33 cellular contexts compared by ENCODE assay signal in the genomic region with DNA sequence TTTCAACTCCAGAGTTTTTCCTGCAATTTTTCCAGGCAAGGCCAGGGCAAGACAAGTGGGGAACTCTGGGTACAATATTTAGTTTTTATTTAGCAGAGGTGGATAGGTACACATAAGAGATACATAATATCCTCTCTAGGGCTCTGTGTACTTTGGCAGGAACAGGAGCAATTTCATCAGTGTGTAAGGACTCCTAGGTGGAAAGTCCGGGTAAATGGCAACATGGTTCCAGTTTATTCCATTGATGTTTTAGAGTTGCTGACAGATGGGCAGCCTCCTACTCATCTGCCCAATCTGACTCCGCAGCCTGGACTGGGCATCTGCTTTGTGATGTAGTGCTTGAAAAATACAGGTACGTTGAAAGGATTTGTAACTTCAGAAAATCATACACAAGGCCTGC. TPM values are rescaled to one million over a fixed set of nuclear protein-coding genes. Genes with fewer than 3 reads are reported as not detected.
DNase-seq lines count a peak whose midpoint lies in the region; ATAC-seq, FAIRE-seq and TF ChIP-seq lines count a peak whose summit lies in the region.
"Had no signal": no experiment of that assay in that cellular context is flagged by ENCODE, and none has a peak within 500 bp of the region (broad histone marks: within the 10 kb centered on the region; RNA-seq: fewer than 3 reads in every experiment).

No MANE protein-coding gene starts in this region.

- CTCF ChIA-PET in A549 (lab: Yijun Ruan, JAX) (no interaction called here), GM10248 (lab: Yijun Ruan, JAX) (no interaction called here)

- no peak overlapping the region for H3K4me3 ChIP-seq in A549
- H3K4me3 ChIP-seq: ovary had no signal

- POLR2A ChIA-PET in A549 (lab: Yijun Ruan, JAX) (no interaction called here), GM10248 (lab: Yijun Ruan, JAX) (no interaction called here)

- H3K9me3 Mint-ChIP-seq in glutamatergic neuron (ENCODE audit: unreplicated experiment) = peaks cover 6% of the 10 kb centered on the region
- H3K9me3 Mint-ChIP-seq: activated naive CD8-positive, alpha-beta T cell treated with anti-CD3 and anti-CD28 coated beads, Interleukin-2, amount 50 U/mL, for 24 hours; activated T-cell treated with anti-CD3 and anti-CD28 coated beads, Interleukin-2, amount 50 U/mL, for 72 hours; H9; memory B cell; stimulated activated memory B cell treated with anti-CD40 and anti-IgM and Interleukin-4, amounts not matched to agents 10 μg/mL and 1 μg/mL and 100 μg/mL, for 72 hours; T-helper 1 cell treated with Interleukin-12 subunit alpha and Interleukin-12 subunit beta and Interleukin-4 antibody, amounts not matched to agents 30 μg/mL and 1 μg/mL, for 36 hours had no signal

- H3K9me3 ChIP-seq in A549 = no peaks in the 10 kb centered on the region
- H3K9me3 ChIP-seq: ovary had no signal

- no peak overlapping the region for H3K4me3 Mint-ChIP-seq in glutamatergic neuron (ENCODE audit: unreplicated experiment)
- H3K4me3 Mint-ChIP-seq: activated naive CD8-positive, alpha-beta T cell treated with anti-CD3 and anti-CD28 coated beads, Interleukin-2, amount 50 U/mL, for 24 hours; activated T-cell treated with anti-CD3 and anti-CD28 coated beads, Interleukin-2, amount 50 U/mL, for 72 hours; CD4-positive, CD25-positive, alpha-beta regulatory T cell; H9; memory B cell; stimulated activated memory B cell treated with anti-CD40 and anti-IgM and Interleukin-4, amounts not matched to agents 10 μg/mL and 1 μg/mL and 100 μg/mL, for 72 hours; T-helper 1 cell treated with Interleukin-12 subunit alpha and Interleukin-12 subunit beta and Interleukin-4 antibody, amounts not matched to agents 30 μg/mL and 1 μg/mL, for 36 hours; type B pancreatic cell had no signal

- peaks cover 4% of the 10 kb centered on the region for H3K27me3 Mint-ChIP-seq in glutamatergic neuron (ENCODE audit: unreplicated experiment)
- H3K27me3 Mint-ChIP-seq: type B pancreatic cell had no signal

- H3K4me1 Mint-ChIP-seq in glutamatergic neuron (ENCODE audit: low read depth, unreplicated experiment) = peaks cover 32% of the 10 kb centered on the region
- H3K4me1 Mint-ChIP-seq: activated naive CD8-positive, alpha-beta T cell treated with anti-CD3 and anti-CD28 coated beads, Interleukin-2, amount 50 U/mL, for 24 hours had no signal

- no peak for TF ChIP-seq CTCF in A549 (IDR thresholded peaks at IDR 0.05)
- no peak for TF ChIP-seq CTCF in glutamatergic neuron (IDR thresholded peaks at IDR 0.05; ENCODE audit: partially characterized antibody, unreplicated experiment)
- TF ChIP-seq CTCF in GM10248 (IDR thresholded peaks at IDR 0.05; ENCODE audit: control extremely low read depth, extremely low read depth, low read depth, missing control alignments) = no peak

- 45% methylated on average over 3 of the region's 3 CpGs for WGBS in A549 (ENCODE audit: missing lambda C conversion rate)

- peak overlapping the region; percentile 7 for H3K4me2 ChIP-seq in A549

- peaks cover 5% of the 10 kb centered on the region for H3K36me3 Mint-ChIP-seq in glutamatergic neuron (ENCODE audit: unreplicated experiment)
- H3K36me3 Mint-ChIP-seq: CD4-positive, CD25-positive, alpha-beta regulatory T cell; memory B cell; stimulated activated memory B cell treated with anti-CD40 and anti-IgM and Interleukin-4, amounts not matched to agents 10 μg/mL and 1 μg/mL and 100 μg/mL, for 72 hours; type B pancreatic cell had no signal

- TF ChIP-seq POLR2A in A549 (IDR thresholded peaks at IDR 0.05; ENCODE audit: low read length) = no peak

- H3K27ac Mint-ChIP-seq in glutamatergic neuron (ENCODE audit: unreplicated experiment) = peak overlapping the region; percentile 99
- H3K27ac Mint-ChIP-seq: activated naive CD8-positive, alpha-beta T cell treated with anti-CD3 and anti-CD28 coated beads, Interleukin-2, amount 50 U/mL, for 24 hours; activated T-cell treated with anti-CD3 and anti-CD28 coated beads, Interleukin-2, amount 50 U/mL, for 72 hours; CD4-positive, CD25-positive, alpha-beta regulatory T cell; H9; memory B cell; stimulated activated memory B cell treated with anti-CD40 and anti-IgM and Interleukin-4, amounts not matched to agents 10 μg/mL and 1 μg/mL and 100 μg/mL, for 72 hours; T-helper 1 cell treated with Interleukin-12 subunit alpha and Interleukin-12 subunit beta and Interleukin-4 antibody, amounts not matched to agents 30 μg/mL and 1 μg/mL, for 36 hours; type B pancreatic cell had no signal

- no peak for TF ChIP-seq RAD21 in A549 (conservative IDR thresholded peaks at IDR 0.05 in 1 of 2, IDR thresholded peaks at IDR 0.05 in 1 of 2)

- H3K4me1 ChIP-seq in A549 = peaks cover 35% of the 10 kb centered on the region

- no peak for DNase-seq in A549 (ENCODE audit: low read depth in 1 of 2, low spot score in 1 of 2)
- DNase-seq in NCI-H1092 (lab: John Stamatoyannopoulos, UW) = peak; percentile 76
- peak; percentile 50 to 77 for DNase-seq in NCI-H524 (lab: John Stamatoyannopoulos, UW)
- DNase-seq in glutamatergic neuron = peak; percentile 33
- DNase-seq in stimulated activated naive CD8-positive, alpha-beta T cell treated with anti-CD3 and anti-CD28 coated beads, Interleukin-15, Interleukin-2, amounts not matched to agents 100 U/mL and 50 U/mL, for 24 hours = no peak
- DNase-seq in GM10248 (ENCODE audit: extremely low spot score) = no peak
- DNase-seq in dermis blood vessel endothelial cell = no peak
- DNase-seq: activated CD4-positive, alpha-beta T cell treated with anti-CD3 and anti-CD28 coated beads, Interleukin-2, amount 50 U/mL, for 4 hours; activated naive CD4-positive, alpha-beta T cell; activated naive CD8-positive, alpha-beta T cell treated with anti-CD3 and anti-CD28 coated beads, Interleukin-2, amount 50 U/mL, for 24 hours; activated T-cell treated with anti-CD3 and anti-CD28 coated beads, Interleukin-2, amount 50 U/mL, for 72 hours; AML-193; CD4-positive, CD25-positive, alpha-beta regulatory T cell; cortex of kidney; H9; NCI-H1436; NCI-H226; OCI-M1; ovary; substantia nigra had no signal

- ATAC-seq in A549 (peak in 1 of 2 experiments; percentile 18; a peak in 2 of 6 replicates), HG02938 (IDR thresholded peaks at IDR 0.05; ENCODE audit: unreplicated experiment) (no peak)
- ATAC-seq in stimulated activated naive CD8-positive, alpha-beta T cell treated with anti-CD3 and anti-CD28 coated beads, Interleukin-15, Interleukin-2, amounts not matched to agents 100 U/mL and 50 U/mL, for 24 hours = no peak
- ATAC-seq: activated naive CD8-positive, alpha-beta T cell treated with anti-CD3 and anti-CD28 coated beads, Interleukin-2, amount 50 U/mL, for 24 hours; activated T-cell treated with anti-CD3 and anti-CD28 coated beads, Interleukin-2, amount 50 U/mL, for 72 hours; SK-N-SH treated with all-trans-retinoic acid at 6 μM for 48 hours; stimulated activated memory B cell treated with anti-CD40 and anti-IgM and Interleukin-4, amounts not matched to agents 10 μg/mL and 1 μg/mL and 100 μg/mL, for 72 hours had no signal

- no peak for TF ChIP-seq EP300 in A549 (IDR thresholded peaks at IDR 0.05)

- H3K27ac ChIP-seq in A549 = peak overlapping the region; percentile 4 to 58; a peak in 3 of 6 replicates
- H3K27ac ChIP-seq: ovary, RWPE1 had no signal

- FAIRE-seq in A549 (lab: Jason Lieb, UNC) = no peak
- FAIRE-seq: TTC549 had no signal

TF ChIP-seq in A549, 52 proteins besides CTCF, POLR2A, EP300 and RAD21:
- TF ChIP-seq CHD2 (IDR thresholded peaks at IDR 0.05; ENCODE audit: low read length, partially characterized antibody) (no peak), ESRRA (IDR thresholded peaks at IDR 0.05; ENCODE audit: borderline replicate concordance, low read length) (no peak), NPAS2 (CRISPR knock-in tag; IDR thresholded peaks at IDR 0.05; ENCODE audit: borderline replicate concordance) (no peak)
TF ChIP-seq in A549: peak in this region for 0.

RNA-seq across cellular contexts. Expression of a gene that starts 5.8 kb away (rescaled TPM):
- polyA plus RNA-seq in A549 (2011; rRNA removed) = 6.6 and 8.2 TPM in 2 replicates
- polyA plus RNA-seq in A549 (2012; cell fraction: cytosol; rRNA removed) = 0.23 and 0.50 TPM in 2 replicates
- 1.4 TPM in 2 replicates for polyA plus RNA-seq in A549 (2012; cell fraction: nucleus; rRNA removed)
- 0.93 to 1.8 TPM (median 1.1 TPM) in 3 replicates for polyA plus RNA-seq in A549 (2017; fragmentation: RNase III; extraction: RNeasy Plus Mini Kit Qiagen cat#74134 plus additional on column Dnase treatment)
- polyA minus RNA-seq in A549 (2011; rRNA and poly(A)+ RNA removed) = 3.2 TPM in 2 replicates
- 1.1 TPM for total RNA-seq in glutamatergic neuron (ENCODE audit: unreplicated experiment)
- not detected in 2 replicates for total RNA-seq in dermis blood vessel endothelial cell
- total RNA-seq: A673; cardiac septum; CD4-positive, CD25-positive, alpha-beta regulatory T cell; renal cortical epithelial cell; skeletal muscle tissue had no signal
- polyA plus RNA-seq: CD4-positive, CD25-positive, alpha-beta regulatory T cell; esophagus had no signal

Comparison
In these comparisons a context has a peak if more than half of its experiments do, and no peak if none do; other contexts are left out.
1. DNase-seq: peak in NCI-H1092 (single experiment), NCI-H524 (2 of 2) and glutamatergic neuron (single experiment); none in A549 (0 of 2), stimulated activated naive CD8-positive, alpha-beta T cell treated with anti-CD3 and anti-CD28 coated beads, Interleukin-15, Interleukin-2, amounts not matched to agents 100 U/mL and 50 U/mL, for 24 hours (single experiment), GM10248 (single experiment) and dermis blood vessel endothelial cell (single experiment).